ENCODE assay signal across 1 cellular context in the genomic region with DNA sequence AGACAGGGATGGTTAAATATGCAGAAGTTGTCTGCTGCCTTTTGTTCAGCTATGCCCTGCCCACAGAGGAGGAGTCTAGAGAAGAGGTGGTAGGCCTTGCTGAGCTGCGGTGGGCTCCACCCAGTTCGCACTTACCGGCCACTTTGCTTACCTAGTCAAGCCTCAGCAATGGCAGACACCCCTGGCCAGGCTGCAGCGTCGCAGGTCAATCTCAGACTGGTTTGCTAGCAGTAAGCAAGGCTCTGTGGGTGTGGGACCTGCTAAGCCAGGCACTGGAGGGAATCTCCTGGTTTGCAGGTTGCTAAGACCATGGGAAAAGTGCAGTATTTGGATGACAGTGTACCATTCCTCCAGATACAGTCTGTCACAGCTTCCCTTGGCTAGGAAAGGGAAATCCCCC.
TF ChIP-seq lines count a peak whose summit lies in the region.

No MANE protein-coding gene starts in this region.

TF ChIP-seq in WTC11, 78 proteins besides CTCF, POLR2A, EP300 and RAD21 (continued from another document):
- TF ChIP-seq, protein P1, sequence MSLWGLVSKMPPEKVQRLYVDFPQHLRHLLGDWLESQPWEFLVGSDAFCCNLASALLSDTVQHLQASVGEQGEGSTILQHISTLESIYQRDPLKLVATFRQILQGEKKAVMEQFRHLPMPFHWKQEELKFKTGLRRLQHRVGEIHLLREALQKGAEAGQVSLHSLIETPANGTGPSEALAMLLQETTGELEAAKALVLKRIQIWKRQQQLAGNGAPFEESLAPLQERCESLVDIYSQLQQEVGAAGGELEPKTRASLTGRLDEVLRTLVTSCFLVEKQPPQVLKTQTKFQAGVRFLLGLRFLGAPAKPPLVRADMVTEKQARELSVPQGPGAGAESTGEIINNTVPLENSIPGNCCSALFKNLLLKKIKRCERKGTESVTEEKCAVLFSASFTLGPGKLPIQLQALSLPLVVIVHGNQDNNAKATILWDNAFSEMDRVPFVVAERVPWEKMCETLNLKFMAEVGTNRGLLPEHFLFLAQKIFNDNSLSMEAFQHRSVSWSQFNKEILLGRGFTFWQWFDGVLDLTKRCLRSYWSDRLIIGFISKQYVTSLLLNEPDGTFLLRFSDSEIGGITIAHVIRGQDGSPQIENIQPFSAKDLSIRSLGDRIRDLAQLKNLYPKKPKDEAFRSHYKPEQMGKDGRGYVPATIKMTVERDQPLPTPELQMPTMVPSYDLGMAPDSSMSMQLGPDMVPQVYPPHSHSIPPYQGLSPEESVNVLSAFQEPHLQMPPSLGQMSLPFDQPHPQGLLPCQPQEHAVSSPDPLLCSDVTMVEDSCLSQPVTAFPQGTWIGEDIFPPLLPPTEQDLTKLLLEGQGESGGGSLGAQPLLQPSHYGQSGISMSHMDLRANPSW (CRISPR knock-in tag; conservative IDR thresholded peaks at IDR 0.05; ENCODE audit: low read depth), result no peak
- no peak for TF ChIP-seq SMAD4 (CRISPR knock-in tag; IDR thresholded peaks at IDR 0.05)
